ENCODE assay signal across 14 cellular contexts in the genomic region with DNA sequence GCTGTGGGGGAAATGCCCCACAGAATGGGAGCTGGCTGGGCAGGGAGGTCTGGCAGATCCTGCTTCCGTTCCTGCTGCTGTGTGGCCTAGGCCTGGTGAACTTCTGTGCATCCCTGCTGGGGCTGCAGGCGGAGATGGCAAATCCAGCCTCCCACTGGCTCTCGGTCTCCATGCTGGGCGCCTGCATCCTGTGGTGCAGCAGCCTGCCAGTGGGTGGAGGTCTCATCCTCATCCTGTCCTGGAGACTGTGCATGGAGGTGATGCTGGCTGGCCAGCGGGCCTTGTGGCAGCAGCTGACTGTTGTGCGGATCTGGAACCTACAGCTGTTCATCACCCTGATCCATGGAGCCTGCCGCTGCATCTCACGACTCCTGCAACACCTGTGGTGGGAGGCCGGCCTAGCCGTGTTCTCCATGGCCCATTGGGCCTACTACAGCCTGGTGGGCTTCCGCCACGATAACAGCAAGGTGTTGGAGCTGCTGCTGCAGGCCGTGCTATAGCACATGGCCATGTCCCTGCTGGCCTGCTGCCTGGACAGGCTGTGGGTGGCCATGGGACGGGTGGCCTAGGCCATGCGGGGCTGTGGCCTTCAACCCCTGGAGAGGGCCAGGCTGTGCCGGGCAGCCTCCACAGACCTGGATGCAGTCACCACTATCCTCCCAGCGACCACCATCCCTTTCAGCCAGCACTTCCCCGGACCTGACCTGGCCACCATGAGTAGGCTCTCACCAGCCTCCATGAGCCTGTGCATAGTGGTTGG.
"Had no signal": no experiment of that assay in that cellular context is flagged by ENCODE, and none has a peak within 500 bp of the region (broad histone marks: within the 10 kb centered on the region; RNA-seq: fewer than 3 reads in every experiment).

No MANE protein-coding gene starts in this region.

- H3K36me3 ChIP-seq: heart left ventricle, neutrophil, transverse colon had no signal

- H3K27me3 Mint-ChIP-seq: activated naive CD8-positive, alpha-beta T cell treated with anti-CD3 and anti-CD28 coated beads, Interleukin-2, amount 10 ng/mL, durations not matched to agents 7 days and 5 days; stimulated activated naive B cell treated with anti-CD40 and anti-IgM and Interleukin-4, amounts not matched to agents 10 μg/mL and 1 μg/mL and 100 μg/mL, for 72 hours had no signal

- H3K4me3 ChIP-seq: heart left ventricle, smooth muscle cell, transverse colon had no signal

- ATAC-seq: activated CD4-positive, CD25-positive, alpha-beta regulatory T cell treated with anti-CD3 and anti-CD28 coated beads, Interleukin-2, amount 50 U/mL, for 24 hours; activated CD8-positive, alpha-beta memory T cell treated with anti-CD3 and anti-CD28 coated beads, Interleukin-2, amount 10 ng/mL, durations not matched to agents 7 days and 5 days; activated T-cell treated with anti-CD3 and anti-CD28 coated beads, Interleukin-2, amount 50 U/mL, for 4 hours; stimulated activated naive B cell treated with anti-CD40 and anti-IgM and Interleukin-4, amounts not matched to agents 10 μg/mL and 1 μg/mL and 100 μg/mL, for 72 hours had no signal

- H3K4me3 Mint-ChIP-seq: activated CD8-positive, alpha-beta memory T cell treated with anti-CD3 and anti-CD28 coated beads, Interleukin-2, amount 10 ng/mL, durations not matched to agents 7 days and 5 days; activated naive CD8-positive, alpha-beta T cell treated with anti-CD3 and anti-CD28 coated beads, Interleukin-2, amount 10 ng/mL, durations not matched to agents 7 days and 5 days; activated T-cell treated with anti-CD3 and anti-CD28 coated beads, Interleukin-2, amount 50 U/mL, for 4 hours; mesothelial cell of epicardium; stimulated activated naive B cell treated with anti-CD40 and anti-IgM and Interleukin-4, amounts not matched to agents 10 μg/mL and 1 μg/mL and 100 μg/mL, for 72 hours had no signal

- H3K27me3 ChIP-seq: heart left ventricle, neutrophil, transverse colon had no signal

- H3K27ac ChIP-seq: heart left ventricle, transverse colon had no signal

- H3K27ac Mint-ChIP-seq: activated CD8-positive, alpha-beta memory T cell treated with anti-CD3 and anti-CD28 coated beads, Interleukin-2, amount 10 ng/mL, durations not matched to agents 7 days and 5 days; activated naive CD8-positive, alpha-beta T cell treated with anti-CD3 and anti-CD28 coated beads, Interleukin-2, amount 10 ng/mL, durations not matched to agents 7 days and 5 days; mesothelial cell of epicardium; stimulated activated naive B cell treated with anti-CD40 and anti-IgM and Interleukin-4, amounts not matched to agents 10 μg/mL and 1 μg/mL and 100 μg/mL, for 72 hours had no signal

- H3K36me3 Mint-ChIP-seq: activated CD8-positive, alpha-beta memory T cell treated with anti-CD3 and anti-CD28 coated beads, Interleukin-2, amount 10 ng/mL, durations not matched to agents 7 days and 5 days; activated naive CD8-positive, alpha-beta T cell treated with anti-CD3 and anti-CD28 coated beads, Interleukin-2, amount 10 ng/mL, durations not matched to agents 7 days and 5 days; mesothelial cell of epicardium; stimulated activated naive B cell treated with anti-CD40 and anti-IgM and Interleukin-4, amounts not matched to agents 10 μg/mL and 1 μg/mL and 100 μg/mL, for 72 hours had no signal

- H3K4me1 Mint-ChIP-seq: stimulated activated naive B cell treated with anti-CD40 and anti-IgM and Interleukin-4, amounts not matched to agents 10 μg/mL and 1 μg/mL and 100 μg/mL, for 72 hours had no signal

- H3K4me1 ChIP-seq: transverse colon had no signal

- H3K9me3 Mint-ChIP-seq: activated naive CD8-positive, alpha-beta T cell treated with anti-CD3 and anti-CD28 coated beads, Interleukin-2, amount 10 ng/mL, durations not matched to agents 7 days and 5 days; activated T-cell treated with anti-CD3 and anti-CD28 coated beads, Interleukin-2, amount 50 U/mL, for 4 hours; mesothelial cell of epicardium; stimulated activated naive B cell treated with anti-CD40 and anti-IgM and Interleukin-4, amounts not matched to agents 10 μg/mL and 1 μg/mL and 100 μg/mL, for 72 hours had no signal

- H3K9me3 ChIP-seq: heart left ventricle, neutrophil, transverse colon had no signal

- DNase-seq: activated CD4-positive, alpha-beta T cell treated with anti-CD3 and anti-CD28 coated beads, Interleukin-2, amount 50 U/mL, for 4 hours; activated CD8-positive, alpha-beta memory T cell treated with anti-CD3 and anti-CD28 coated beads, Interleukin-2, amount 10 ng/mL, durations not matched to agents 7 days and 5 days; activated effector memory CD4-positive, alpha-beta T cell treated with anti-CD3 and anti-CD28 coated beads, Interleukin-2, amount 50 U/mL, for 16 hours; activated naive CD8-positive, alpha-beta T cell treated with anti-CD3 and anti-CD28 coated beads, Interleukin-2, amount 10 ng/mL, durations not matched to agents 7 days and 5 days; activated T-cell treated with anti-CD3 and anti-CD28 coated beads, Interleukin-2, amount 50 U/mL, for 4 hours; anterior cingulate cortex; heart left ventricle; stimulated activated naive B cell treated with anti-CD40 and anti-IgM and Interleukin-4, amounts not matched to agents 10 μg/mL and 1 μg/mL and 100 μg/mL, for 72 hours; T-helper 2 cell; transverse colon had no signal
